ENCODE assay signal across 8 cellular contexts in the genomic region with DNA sequence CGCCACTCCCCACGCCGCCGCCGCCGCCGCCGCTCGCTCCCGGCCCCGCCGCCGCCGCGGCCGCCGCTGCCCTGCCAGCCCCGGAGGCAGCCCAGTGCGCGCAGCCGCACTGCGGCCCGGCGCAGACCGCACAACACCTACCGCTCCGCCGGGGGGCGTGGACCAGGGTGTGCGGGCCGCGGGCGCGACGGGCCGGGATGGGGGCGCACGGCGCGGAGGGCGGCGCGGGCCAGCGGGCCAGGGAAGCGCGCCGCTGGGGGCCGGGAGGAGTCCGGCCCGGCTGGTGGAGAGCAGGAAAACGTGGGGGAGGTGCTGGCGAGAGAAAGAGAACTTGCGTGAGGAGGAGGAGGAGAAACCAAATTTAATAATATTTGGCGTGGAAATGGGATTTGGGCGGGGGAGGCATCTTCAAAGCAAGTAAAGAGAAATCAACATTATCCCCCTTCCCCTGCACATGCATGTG. TPM values are rescaled to one million over a fixed set of nuclear protein-coding genes. Genes with fewer than 3 reads are reported as not detected.
DNase-seq lines count a peak whose midpoint lies in the region; ATAC-seq and TF ChIP-seq lines count a peak whose summit lies in the region.

A gene (minus strand): TSS at position 106 of the 463 bp plus-strand sequence. CDS start 594 bp downstream, outside the sequence.

- 0% methylated on average over 12 of the region's 55 CpGs; no CpG with 5 or more reads in 1 of the 2 experiments for WGBS in IMR-90 (ENCODE audit: extremely low coverage in 2 of 2, insufficient read length in 1 of 2), 2 experiments
- WGBS in testis, 2 donors: 0 to 1% methylated on average over 8 to 49 of the region's 55 CpGs

- peak within 1 kb of the TSS; percentile 94 for H2AFZ ChIP-seq in IMR-90 (replicated peaks; ENCODE audit: low read length, poor library complexity)

- peak within 1 kb of the TSS; percentile 46; the same call in 2 of the 3 replicates for H2BK15ac ChIP-seq in IMR-90 (ENCODE audit: low read depth, low read length)

- no peaks in the 10 kb centered on the region for H3K9me3 ChIP-seq in IMR-90 (ENCODE audit: control insufficient read depth, insufficient read depth, low read length)
- no peaks in the 10 kb centered on the region for H3K9me3 ChIP-seq in testis

- peak within 1 kb of the TSS; percentile 77 for H3K14ac ChIP-seq in IMR-90 (replicated peaks; ENCODE audit: low read depth, low read length)

- H3K4me3 ChIP-seq in IMR-90 (ENCODE audit: insufficient read depth, low read depth, low read length) (peak within 1 kb of the TSS; percentile 89), testis (peak within 1 kb of the TSS; percentile 88 to 94)

- intact Hi-C loops in IMR-90 (cut with micrococcal nuclease): loop anchor here (5.0 kb wide), 2 partner anchors 97 to 147 kb away; no protein-coding TSS in a partner anchor
- intact Hi-C loops in testis (cut with DNase I; ENCODE audit: low total_unique reads): no loop called here

- H3K36me3 Mint-ChIP-seq in activated naive CD4-positive, alpha-beta T cell treated with anti-CD3 and anti-CD28 coated beads, Interleukin-2, amount 10 ng/mL, durations not matched to agents 7 days and 5 days: peaks cover 14% of the 10 kb centered on the region

- H3K4me1 Mint-ChIP-seq in activated naive CD4-positive, alpha-beta T cell treated with anti-CD3 and anti-CD28 coated beads, Interleukin-2, amount 10 ng/mL, durations not matched to agents 7 days and 5 days: peaks cover 41% of the 10 kb centered on the region

- H3K27me3 ChIP-seq in IMR-90 (ENCODE audit: control insufficient read depth, insufficient read depth, low read length) (no peaks in the 10 kb centered on the region), testis (no peaks in the 10 kb centered on the region)

- H3K27ac ChIP-seq in IMR-90 (ENCODE audit: insufficient read depth, low read length): peak within 1 kb of the TSS; percentile 99
- H3K27ac ChIP-seq in testis: peak within 1 kb of the TSS; percentile 89 to 95

- ATAC-seq in GM21367 (IDR thresholded peaks at IDR 0.05; ENCODE audit: unreplicated experiment) (peak; percentile 33), IMR-90 (ENCODE audit: low read depth) (peak; percentile 84)

- no peak for TF ChIP-seq POLR2A in IMR-90 (IDR thresholded peaks at IDR 0.05; ENCODE audit: low read depth, low read length)
- no peak for TF ChIP-seq POLR2A in testis (IDR thresholded peaks at IDR 0.05)

- no peaks in the 10 kb centered on the region for H3K9me3 Mint-ChIP-seq in activated naive CD4-positive, alpha-beta T cell treated with anti-CD3 and anti-CD28 coated beads, Interleukin-2, amount 10 ng/mL, durations not matched to agents 7 days and 5 days

- peak within 1 kb of the TSS; percentile 85 for H3K23ac ChIP-seq in IMR-90 (ENCODE audit: low read depth, low read length)

- H3K27me3 Mint-ChIP-seq in activated naive CD4-positive, alpha-beta T cell treated with anti-CD3 and anti-CD28 coated beads, Interleukin-2, amount 10 ng/mL, durations not matched to agents 7 days and 5 days: peaks cover 3% of the 10 kb centered on the region

- peak within 1 kb of the TSS; percentile 73 for H3K4ac ChIP-seq in IMR-90 (ENCODE audit: low read depth, low read length)

- peaks cover 0 to 19% of the 10 kb centered on the region in 2 experiments; a peak in 2 of 4 replicates for H3K79me1 ChIP-seq in IMR-90 (ENCODE audit: low read depth in 1 of 2, low read length in 2 of 2)

- TF ChIP-seq RAD21 in IMR-90 (IDR thresholded peaks at IDR 0.05; ENCODE audit: low read length): no peak

- peak within 1 kb of the TSS; percentile 93 for H3K27ac Mint-ChIP-seq in activated naive CD4-positive, alpha-beta T cell treated with anti-CD3 and anti-CD28 coated beads, Interleukin-2, amount 10 ng/mL, durations not matched to agents 7 days and 5 days

- no TSS peak for BruUV-seq in IMR-90 (replicated peaks; lab: Mats Ljungman, UMichigan)

- in situ Hi-C loops in IMR-90 (cut with MboI; ENCODE audit: low sequenced_read_pairs) (no loop called here), SK-MEL-5 (cut with HindIII; ENCODE audit: low pct_unique_long_range_greater_than_20kb, low sequenced_read_pairs) (no loop called here)

- H3K4me1 ChIP-seq in IMR-90 (ENCODE audit: control insufficient read depth, insufficient read depth, low read length) (peaks cover 4% of the 10 kb centered on the region), testis (peaks cover 17% of the 10 kb centered on the region)

- peaks cover 7% of the 10 kb centered on the region; the same call in 1 of the 2 replicates for H4K20me1 ChIP-seq in IMR-90 (ENCODE audit: insufficient read depth, low read length)

- CTCF ChIA-PET in IMR-90 (lab: Yijun Ruan, JAX): no interaction called here
- CTCF ChIA-PET in activated naive CD4-positive, alpha-beta T cell treated with anti-CD3 and anti-CD28 coated beads, Interleukin-2, amount 10 ng/mL, durations not matched to agents 7 days and 5 days (lab: Charles Lee): no interaction called here

- H3K4me3 Mint-ChIP-seq in activated naive CD4-positive, alpha-beta T cell treated with anti-CD3 and anti-CD28 coated beads, Interleukin-2, amount 10 ng/mL, durations not matched to agents 7 days and 5 days: peak within 1 kb of the TSS; percentile 87

- POLR2A ChIA-PET in IMR-90 (lab: Charles Lee; ENCODE audit: unreplicated experiment): interaction anchor here (0.6 kb wide), 1 partner anchor 628 kb away, joined by 5 read pairs; no protein-coding TSS in a partner anchor

- no peaks in the 10 kb centered on the region; the same call in 1 of the 2 replicates for H3K9me1 ChIP-seq in IMR-90 (ENCODE audit: insufficient read depth, low read length)

- H2BK120ac ChIP-seq in IMR-90 (ENCODE audit: low read depth, low read length): peak within 1 kb of the TSS; percentile 36

- H3K36me3 ChIP-seq in IMR-90 (ENCODE audit: control insufficient read depth, insufficient read depth, low read length): peaks cover 1% of the 10 kb centered on the region; the same call in 1 of the 2 replicates
- H3K36me3 ChIP-seq in testis (ENCODE audit: low read depth, missing control alignments): no peaks in the 10 kb centered on the region

- peak within 1 kb of the TSS; percentile 88 for H2AK9ac ChIP-seq in IMR-90 (replicated peaks; ENCODE audit: low read depth, low read length, poor library complexity)

- H2BK5ac ChIP-seq in IMR-90 (ENCODE audit: low read depth, low read length, poor library complexity, severe bottlenecking): peak within 1 kb of the TSS; percentile 90

- H3K56ac ChIP-seq in IMR-90 (ENCODE audit: extremely low read depth, insufficient read depth, low read length): peak within 1 kb of the TSS; percentile 85

- peak within 1 kb of the TSS; percentile 50 for H4K5ac ChIP-seq in IMR-90 (ENCODE audit: low read depth, low read length)

- H3K4me2 ChIP-seq in IMR-90 (ENCODE audit: low read depth, low read length): peak within 1 kb of the TSS; percentile 99

- H2AK5ac ChIP-seq in IMR-90 (ENCODE audit: low read depth, low read length): peak within 1 kb of the TSS; percentile 20; the same call in 1 of the 2 replicates

- peak within 1 kb of the TSS; percentile 81 to 91 for H4K8ac ChIP-seq in IMR-90 (ENCODE audit: low read depth in 2 of 2, low read length in 2 of 2)

- DNase-seq in COR-L47 (lab: John Stamatoyannopoulos, UW): peak; percentile 77
- DNase-seq in IMR-90: peak; percentile 73
- peak; percentile 72 for DNase-seq in SK-MEL-5 (ENCODE audit: low read depth, low spot score)
- peak; percentile 80 for DNase-seq in activated naive CD4-positive, alpha-beta T cell treated with anti-CD3 and anti-CD28 coated beads, Interleukin-2, amount 10 ng/mL, durations not matched to agents 7 days and 5 days
- no peak for DNase-seq in glomerular endothelial cell (ENCODE audit: extremely low read depth, low read depth, low spot score)
- DNase-seq in occipital lobe (lab: John Stamatoyannopoulos, UW): peak; percentile 59
- peak; percentile 84 for DNase-seq in testis

- peak within 1 kb of the TSS; percentile 3; the same call in 1 of the 2 replicates for H2BK20ac ChIP-seq in IMR-90 (ENCODE audit: low read depth, low read length)

- peak within 1 kb of the TSS; percentile 98 for H3K9ac ChIP-seq in IMR-90 (ENCODE audit: low read depth, low read length)

- dilution Hi-C loops in IMR-90 (cut with HindIII; ENCODE audit: low sequenced_read_pairs, unreplicated experiment): no loop called here

- peak within 1 kb of the TSS; percentile 90 for H3K18ac ChIP-seq in IMR-90 (ENCODE audit: low read depth, low read length)

- H4K91ac ChIP-seq in IMR-90 (ENCODE audit: insufficient read depth, low read depth, low read length): peak within 1 kb of the TSS; percentile 66

- TF ChIP-seq CTCF in IMR-90 (conservative IDR thresholded peaks at IDR 0.05; ENCODE audit: low read depth, low read length) (no peak), testis (IDR thresholded peaks at IDR 0.05) (peak in 1 of 3 experiments; percentile 17)

TF ChIP-seq in IMR-90, 13 proteins besides CTCF, POLR2A, EP300 and RAD21:
- 0 out of 2 replicates have a peak, but pooled peaks have one; percentile 58 for TF ChIP-seq MXI1 (IDR thresholded peaks at IDR 0.05; ENCODE audit: borderline replicate concordance, low read depth, low read length)
- peak; percentile 68; the same call in 1 of the 2 replicates for TF ChIP-seq MAZ (IDR thresholded peaks at IDR 0.05; ENCODE audit: borderline replicate concordance, low read depth, low read length)
- TF ChIP-seq, protein P1, sequence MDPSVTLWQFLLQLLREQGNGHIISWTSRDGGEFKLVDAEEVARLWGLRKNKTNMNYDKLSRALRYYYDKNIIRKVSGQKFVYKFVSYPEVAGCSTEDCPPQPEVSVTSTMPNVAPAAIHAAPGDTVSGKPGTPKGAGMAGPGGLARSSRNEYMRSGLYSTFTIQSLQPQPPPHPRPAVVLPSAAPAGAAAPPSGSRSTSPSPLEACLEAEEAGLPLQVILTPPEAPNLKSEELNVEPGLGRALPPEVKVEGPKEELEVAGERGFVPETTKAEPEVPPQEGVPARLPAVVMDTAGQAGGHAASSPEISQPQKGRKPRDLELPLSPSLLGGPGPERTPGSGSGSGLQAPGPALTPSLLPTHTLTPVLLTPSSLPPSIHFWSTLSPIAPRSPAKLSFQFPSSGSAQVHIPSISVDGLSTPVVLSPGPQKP (IDR thresholded peaks at IDR 0.05; ENCODE audit: borderline replicate concordance, low read depth, low read length): no peak
- no peak for TF ChIP-seq RCOR1 (IDR thresholded peaks at IDR 0.05; ENCODE audit: insufficient replicate concordance, low read length)
- TF ChIP-seq FOS (IDR thresholded peaks at IDR 0.05; ENCODE audit: low read depth, low read length): no peak
- TF ChIP-seq NFE2L2 (IDR thresholded peaks at IDR 0.05; ENCODE audit: low read depth, low read length): no peak

RNA-seq across cellular contexts. Expression of the gene that starts here (rescaled TPM):
- 6.9 and 10.6 TPM in 2 replicates for total RNA-seq in IMR-90 (2012; rRNA removed)
- polyA plus RNA-seq in IMR-90 (2012; rRNA removed): 4.1 and 4.3 TPM in 2 replicates
- 0.80 and 1.0 TPM in 2 replicates for polyA plus RNA-seq in IMR-90 (2012; cell fraction: cytosol; rRNA removed)
- polyA plus RNA-seq in IMR-90 (2012; cell fraction: nucleus; rRNA removed; ENCODE audit: low replicate concordance): 3.5 and 17.0 TPM in 2 replicates
- 5.0 and 5.1 TPM in 2 replicates for total RNA-seq in SK-MEL-5 (2014; rRNA removed; shearing (Covaris generic))
- 5.2 and 8.4 TPM in 2 replicates for polyA plus RNA-seq in SK-MEL-5 (2015; cell fraction: cytosol; rRNA removed)
- polyA plus RNA-seq in SK-MEL-5 (2015; cell fraction: nucleus; rRNA removed): 16.8 and 19.9 TPM in 2 replicates
- total RNA-seq in glomerular endothelial cell: 14.7 and 21.5 TPM in 2 replicates
- 22.3 TPM for total RNA-seq in occipital lobe
- 10 to 100 TPM; 19.7 to 21.6 TPM for total RNA-seq in testis
- 17.5 TPM for polyA plus RNA-seq in testis (ENCODE audit: insufficient read depth, low read depth, low replicate concordance)
